In genomic region chr20:3847419-3847940, GRCh38 we compare ENCODE assay signal across 8 cellular contexts. TPM values are rescaled to one million over a fixed set of nuclear protein-coding genes. Genes with fewer than 3 reads are reported as not detected.
DNase-seq lines count a peak whose midpoint lies in the region; ATAC-seq and TF ChIP-seq lines count a peak whose summit lies in the region.

No MANE protein-coding gene starts in this region.

- H3K27me3 ChIP-seq in lower lobe of right lung (ENCODE audit: low read depth) (no peaks in the 10 kb centered on the region), upper lobe of left lung (no peaks in the 10 kb centered on the region)

- H3K27me3 Mint-ChIP-seq in brain, result peaks cover 14% of the 10 kb centered on the region

- 25 to 27% methylated on average over 8 of the region's 8 CpGs for WGBS in upper lobe of left lung, 2 donors

- peak overlapping the region; percentile 94 for H3K27ac ChIP-seq in lower lobe of right lung
- peak overlapping the region; percentile 93 to 97 (median 95) for H3K27ac ChIP-seq in upper lobe of left lung

- H3K9me3 Mint-ChIP-seq in brain, result no peaks in the 10 kb centered on the region

- H3K4me1 Mint-ChIP-seq in brain, result peaks cover 30% of the 10 kb centered on the region

- ATAC-seq in lower lobe of right lung, result no peak
- no peak for ATAC-seq in upper lobe of left lung (ENCODE audit: low FRiP score in 2 of 2)
- ATAC-seq in GM18517 (IDR thresholded peaks at IDR 0.05; ENCODE audit: unreplicated experiment), result no peak

- TF ChIP-seq EP300 in upper lobe of left lung (IDR thresholded peaks at IDR 0.05), result peak in 1 of 4 donors; percentile 11

- H3K4me1 ChIP-seq in lower lobe of right lung (peaks cover 23% of the 10 kb centered on the region), upper lobe of left lung (peaks cover 16 to 30% (median 21%) of the 10 kb centered on the region in 4 donors)

- DNase-seq in stimulated activated CD4-positive, alpha-beta T cell treated with anti-CD3 and anti-CD28 coated beads, Interleukin-15, amount 100 ng/mL, for 24 hours, result peak; percentile 14
- no peak for DNase-seq in stimulated activated CD4-positive, alpha-beta T cell treated with anti-CD3 and anti-CD28 coated beads, Interleukin-2, amount 100 ng/mL, for 48 hours
- DNase-seq in lower lobe of right lung (no peak), upper lobe of left lung (no peak), NCI-H446 (lab: John Stamatoyannopoulos, UW) (no peak), ecto neural progenitor cell (ENCODE audit: low spot score) (no peak)

- H3K4me3 Mint-ChIP-seq in brain, result peak overlapping the region; percentile 91 to 97 (median 95)

- TF ChIP-seq CTCF in brain (conservative IDR thresholded peaks at IDR 0.05) (no peak), lower lobe of right lung (IDR thresholded peaks at IDR 0.05) (no peak), upper lobe of left lung (IDR thresholded peaks at IDR 0.05) (no peak)

- peaks cover 8% of the 10 kb centered on the region for H3K36me3 Mint-ChIP-seq in brain

- TF ChIP-seq POLR2A in upper lobe of left lung (IDR thresholded peaks at IDR 0.05), result no peak

- H3K36me3 ChIP-seq in lower lobe of right lung, result no peaks in the 10 kb centered on the region
- H3K36me3 ChIP-seq in upper lobe of left lung, result no peaks in the 10 kb centered on the region

- H3K4me3 ChIP-seq in lower lobe of right lung (peak overlapping the region; percentile 94), upper lobe of left lung (peak overlapping the region; percentile 72 to 98 (median 89))

- H3K27ac Mint-ChIP-seq in brain, result peak overlapping the region; percentile 86 to 95 (median 90)

- H3K9me3 ChIP-seq in lower lobe of right lung, result no peaks in the 10 kb centered on the region
- H3K9me3 ChIP-seq in upper lobe of left lung, result no peaks in the 10 kb centered on the region

- intact Hi-C loops in lower lobe of right lung (cut with DNase I), result no loop called here

RNA-seq across cellular contexts. Expression of gene MAVS, which starts 0.8 kb away (rescaled TPM):
- 20.6 TPM for polyA plus RNA-seq in brain (ENCODE audit: insufficient read depth, low read depth, low replicate concordance)
- 42.9 TPM for total RNA-seq in lower lobe of right lung
- 10 to 100 TPM; 31.0 to 54.5 (median 39.9) TPM for total RNA-seq in upper lobe of left lung

RNA-seq across cellular contexts. Expression of gene AP5S1, which starts 27.1 kb away (rescaled TPM):
- polyA plus RNA-seq in brain (ENCODE audit: insufficient read depth, low read depth, low replicate concordance), result 15.1 TPM
- total RNA-seq in lower lobe of right lung (11.1 TPM), upper lobe of left lung (10 to 100 TPM in 5 of 6 donors, 1 to 10 TPM in 1; 9.4 to 20.8 (median 14.7) TPM)

RNA-seq across cellular contexts. Expression of gene PANK2, which starts 41.7 kb away (rescaled TPM):
- 27.7 TPM for polyA plus RNA-seq in brain (ENCODE audit: insufficient read depth, low read depth, low replicate concordance)
- 39.1 TPM for total RNA-seq in lower lobe of right lung
- total RNA-seq in upper lobe of left lung, result 10 to 100 TPM; 34.3 to 58.7 (median 50.4) TPM

RNA-seq across cellular contexts. Expression of gene CDC25B, which starts 51.4 kb away (rescaled TPM):
- polyA plus RNA-seq in brain (ENCODE audit: insufficient read depth, low read depth, low replicate concordance), result 139 TPM
- total RNA-seq in lower lobe of right lung, result 97.7 TPM
- total RNA-seq in upper lobe of left lung, result 100 to 1,000 TPM in 3 of 6 donors, 10 to 100 TPM in 3; 45.5 to 151 (median 99.1) TPM
